Comparison of ENCODE assay signal across 11 cellular contexts in the genomic region with DNA sequence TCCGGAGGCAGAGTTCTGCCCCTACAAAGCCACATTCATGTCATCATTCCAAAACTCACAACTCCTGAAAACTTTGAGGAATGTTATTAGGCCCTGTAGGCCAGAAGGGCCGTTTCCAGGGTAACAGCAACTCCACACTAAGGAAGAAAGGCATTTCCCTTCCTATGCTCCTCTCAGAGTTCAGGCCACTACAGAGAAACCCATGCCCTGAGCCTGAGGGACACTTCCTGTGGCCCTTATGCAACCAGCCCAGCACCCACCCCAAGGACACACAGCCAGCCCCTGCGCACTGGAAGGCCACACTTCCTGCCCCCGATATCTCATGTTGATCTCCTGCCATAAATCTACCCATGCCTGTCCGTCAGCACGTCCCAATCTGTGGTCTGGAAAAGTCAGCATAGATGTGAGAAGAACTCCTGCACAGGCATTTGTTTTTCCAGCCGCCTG.
DNase-seq lines count a peak whose midpoint lies in the region; ATAC-seq and TF ChIP-seq lines count a peak whose summit lies in the region.
"Had no signal": no experiment of that assay in that cellular context is flagged by ENCODE, and none has a peak within 500 bp of the region (broad histone marks: within the 10 kb centered on the region; RNA-seq: fewer than 3 reads in every experiment).

No MANE protein-coding gene starts in this region.

- H3K27me3 Mint-ChIP-seq in nephron (ENCODE audit: low read depth), result peaks cover 13% of the 10 kb centered on the region
- H3K27me3 Mint-ChIP-seq: CD4-positive, CD25-positive, alpha-beta regulatory T cell had no signal

- H3K9me3 ChIP-seq in BE2C, result no peaks in the 10 kb centered on the region
- H3K9me3 ChIP-seq: sigmoid colon had no signal

- TF ChIP-seq CTCF in BE2C (IDR thresholded peaks at IDR 0.05; ENCODE audit: low read depth, low read length) (no peak), fibroblast of mammary gland (conservative IDR thresholded peaks at IDR 0.05; ENCODE audit: control insufficient read depth, insufficient read depth, low read depth, low read length) (no peak), nephron (IDR thresholded peaks at IDR 0.05; ENCODE audit: unreplicated experiment in 3 of 3) (no peak)

- no peaks in the 10 kb centered on the region for H3K36me3 Mint-ChIP-seq in nephron (ENCODE audit: low read depth)

- no peak overlapping the region for H3K4me3 Mint-ChIP-seq in nephron
- H3K4me3 Mint-ChIP-seq: CD4-positive, CD25-positive, alpha-beta regulatory T cell; stimulated activated memory B cell treated with anti-CD40 and anti-IgM and Interleukin-4, amounts not matched to agents 10 μg/mL and 1 μg/mL and 100 μg/mL, for 72 hours had no signal

- peak; percentile 19 for DNase-seq in BE2C
- DNase-seq in SK-N-DZ (ENCODE audit: low spot score), result peak; percentile 57
- peak; percentile 70 for DNase-seq in fibroblast of mammary gland (ENCODE audit: low read depth)
- DNase-seq in cerebellum (ENCODE audit: low spot score), result no peak
- no peak for DNase-seq in globus pallidus (ENCODE audit: low spot score)
- no peak for DNase-seq in activated naive CD4-positive, alpha-beta T cell treated with Interleukin-2 at 50 U/mL for 16 hours
- DNase-seq: CD4-positive, CD25-positive, alpha-beta regulatory T cell; sigmoid colon had no signal

- no peak for ATAC-seq in HG03045 (IDR thresholded peaks at IDR 0.05; ENCODE audit: unreplicated experiment)
- ATAC-seq: stimulated activated memory B cell treated with anti-CD40 and anti-IgM and Interleukin-4, amounts not matched to agents 10 μg/mL and 1 μg/mL and 100 μg/mL, for 72 hours had no signal

- H3K4me1 ChIP-seq in BE2C, result peaks cover 8% of the 10 kb centered on the region

- no peaks in the 10 kb centered on the region for H3K27me3 ChIP-seq in BE2C
- H3K27me3 ChIP-seq: sigmoid colon had no signal

- peak overlapping the region; percentile 78 to 96 (median 96) for H3K27ac Mint-ChIP-seq in nephron
- H3K27ac Mint-ChIP-seq: CD4-positive, CD25-positive, alpha-beta regulatory T cell; stimulated activated memory B cell treated with anti-CD40 and anti-IgM and Interleukin-4, amounts not matched to agents 10 μg/mL and 1 μg/mL and 100 μg/mL, for 72 hours had no signal

- peaks cover 21% of the 10 kb centered on the region for H3K4me1 Mint-ChIP-seq in nephron
- H3K4me1 Mint-ChIP-seq: stimulated activated memory B cell treated with anti-CD40 and anti-IgM and Interleukin-4, amounts not matched to agents 10 μg/mL and 1 μg/mL and 100 μg/mL, for 72 hours had no signal

- H3K36me3 ChIP-seq in BE2C, result no peaks in the 10 kb centered on the region
- H3K36me3 ChIP-seq: sigmoid colon had no signal

- peaks cover 8% of the 10 kb centered on the region for H3K9me3 Mint-ChIP-seq in nephron
- H3K9me3 Mint-ChIP-seq: CD4-positive, CD25-positive, alpha-beta regulatory T cell had no signal

- no peak overlapping the region for H3K4me3 ChIP-seq in BE2C (ENCODE audit: low read depth, low read length)
- H3K4me3 ChIP-seq in fibroblast of mammary gland (ENCODE audit: control insufficient read depth, low read depth, low read length), result no peak overlapping the region
- H3K4me3 ChIP-seq: sigmoid colon had no signal

Comparison
In these comparisons a context has a peak if more than half of its experiments do, and no peak if none do; other contexts are left out.
1. DNase-seq: peak in BE2C (single experiment), SK-N-DZ (single experiment) and fibroblast of mammary gland (single experiment); none in cerebellum (single experiment), globus pallidus (single experiment) and activated naive CD4-positive, alpha-beta T cell treated with Interleukin-2 at 50 U/mL for 16 hours (single experiment).